In the genomic region with DNA sequence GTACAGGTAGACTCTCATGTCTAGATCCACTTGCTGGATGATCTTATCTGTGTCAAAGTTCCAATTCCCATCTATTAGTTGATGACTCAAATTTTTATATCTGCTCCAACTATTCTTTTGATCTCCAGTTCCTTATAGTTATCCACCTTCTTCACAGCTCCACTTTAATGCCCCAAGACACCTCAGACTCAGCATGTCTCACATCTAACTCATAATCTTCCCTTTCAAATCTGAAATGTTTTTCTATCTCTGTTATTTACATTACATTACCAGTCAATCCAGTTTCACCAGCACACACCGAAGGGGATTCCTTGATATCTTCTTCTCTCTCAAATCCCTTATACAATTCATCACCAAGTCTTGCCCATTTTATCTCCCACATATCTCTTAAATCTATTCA, we compare ENCODE assay signal across 23 cellular contexts. TPM values are rescaled to one million over a fixed set of nuclear protein-coding genes. Genes with fewer than 3 reads are reported as not detected.
A peak's percentile ranks its signal among the peaks of the same experiment; 100 is the strongest.
DNase-seq lines count a peak whose midpoint lies in the region; ATAC-seq and TF ChIP-seq lines count a peak whose summit lies in the region.
"Had no signal": no experiment of that assay in that cellular context is flagged by ENCODE, and none has a peak within 500 bp of the region (broad histone marks: within the 10 kb centered on the region; RNA-seq: fewer than 3 reads in every experiment).

No MANE protein-coding gene starts in this region.

- H3K36me3 ChIP-seq in Caco-2 (ENCODE audit: control insufficient read depth, insufficient read depth, low read length), result no peaks in the 10 kb centered on the region
- H3K36me3 ChIP-seq in endodermal cell (ENCODE audit: control insufficient read depth, insufficient read depth, low read length), result no peaks in the 10 kb centered on the region
- no peaks in the 10 kb centered on the region for H3K36me3 ChIP-seq in neuronal stem cell (replicated peaks in 1 of 2; ENCODE audit: control insufficient read depth in 2 of 2, insufficient read depth in 2 of 2, low read length in 2 of 2)
- H3K36me3 ChIP-seq in stomach, result no peaks in the 10 kb centered on the region
- H3K36me3 ChIP-seq: BE2C had no signal

- WGBS in endodermal cell (ENCODE audit: insufficient coverage in 1 of 2, insufficient read length in 1 of 2), 2 experiments, result 82 to 94% methylated on average over 1 of the region's 1 CpG
- no CpG with 5 or more reads among the region's 1 CpG for WGBS in neuronal stem cell (ENCODE audit: extremely low coverage in 2 of 2, insufficient read length in 2 of 2, insufficient replicate concordance in 1 of 2), 2 donors
- 30 to 65% (median 47%) methylated on average over 1 of the region's 1 CpG for WGBS in stomach, 5 donors

- no TSS peak for BruUV-seq in Caco-2 (replicated peaks; lab: Mats Ljungman, UMichigan)

- peak overlapping the region; percentile 43 for H4K8ac ChIP-seq in neuronal stem cell (ENCODE audit: low read depth, low read length)

- no peak for DNase-seq in Caco-2
- peak; percentile 69 for DNase-seq in LoVo (ENCODE audit: low spot score)
- DNase-seq in endodermal cell, result peak; percentile 2
- DNase-seq in neuronal stem cell (ENCODE audit: low spot score), result no peak
- DNase-seq in stomach, result no peak
- no peak for DNase-seq in WTC11 (ENCODE audit: low spot score)
- DNase-seq in NCI-H526 (lab: John Stamatoyannopoulos, UW), result no peak
- DNase-seq: 8988T; ACHN; BE2C; Kasumi-1; MG63; NCI-H1105 treated with DMSO at 0.1 percent for 48 hours; NCI-H146; NCI-H1930; NCI-H446; NCI-H524 treated with DMSO at 0.1 percent for 48 hours; NK-92 treated with Interleukin-12 subunit alpha and Interleukin-12 subunit beta, amount 100 ng/mL, for 24 hours; Right ventricle myocardium superior; RPMI8226 had no signal

- H3K14ac ChIP-seq in neuronal stem cell (ENCODE audit: low read length), result no peak overlapping the region

- H3K4me1 ChIP-seq in Caco-2 (peaks cover 9% of the 10 kb centered on the region), endodermal cell (ENCODE audit: control insufficient read depth, insufficient read depth, low read length) (no peaks in the 10 kb centered on the region), neuronal stem cell (ENCODE audit: control insufficient read depth in 2 of 2, insufficient read depth in 1 of 2, low read depth in 1 of 2, low read length in 2 of 2) (peaks cover 2 to 4% of the 10 kb centered on the region in 2 donors), stomach (peaks cover 7 to 16% (median 15%) of the 10 kb centered on the region in 4 donors)
- H3K4me1 ChIP-seq: BE2C had no signal

- H3K27ac ChIP-seq in endodermal cell (ENCODE audit: low read depth, low read length), result no peak overlapping the region
- no peak overlapping the region for H3K27ac ChIP-seq in neuronal stem cell (replicated peaks; ENCODE audit: low read length)
- no peak overlapping the region for H3K27ac ChIP-seq in stomach
- H3K27ac ChIP-seq: HL-60, SJSA1 had no signal

- H3K27me3 Mint-ChIP-seq in Caco-2 (ENCODE audit: insufficient read depth, unreplicated experiment), result no peaks in the 10 kb centered on the region
- no peaks in the 10 kb centered on the region for H3K27me3 Mint-ChIP-seq in endodermal cell (ENCODE audit: insufficient read depth)
- peaks cover 2% of the 10 kb centered on the region; the same call in 1 of the 2 replicates for H3K27me3 Mint-ChIP-seq in WTC11 (ENCODE audit: low read depth)

- H3K4me2 ChIP-seq in neuronal stem cell (ENCODE audit: insufficient read depth, low read length, poor library complexity, severe bottlenecking), result no peak overlapping the region

- H3K27me3 ChIP-seq in Caco-2 (replicated peaks; ENCODE audit: control insufficient read depth, insufficient read depth, low read length), result no peaks in the 10 kb centered on the region
- no peaks in the 10 kb centered on the region for H3K27me3 ChIP-seq in endodermal cell (ENCODE audit: control insufficient read depth, insufficient read depth, low read length, poor library complexity, severe bottlenecking)
- peaks cover 0 to 8% (median 0%) of the 10 kb centered on the region in 3 experiments for H3K27me3 ChIP-seq in neuronal stem cell (ENCODE audit: control insufficient read depth in 3 of 3, insufficient read depth in 3 of 3, low read depth in 1 of 3, low read length in 3 of 3)
- H3K27me3 ChIP-seq in stomach, result no peaks in the 10 kb centered on the region
- H3K27me3 ChIP-seq: BE2C, MG63, SJSA1 had no signal

- H3K36me3 Mint-ChIP-seq in Caco-2 (ENCODE audit: insufficient read depth, unreplicated experiment) (peaks cover 14% of the 10 kb centered on the region), endodermal cell (ENCODE audit: low read depth) (no peaks in the 10 kb centered on the region), WTC11 (peaks cover 2% of the 10 kb centered on the region; the same call in 1 of the 2 replicates)

- H2AK5ac ChIP-seq in neuronal stem cell (ENCODE audit: low read depth, low read length), result no peak overlapping the region

- TF ChIP-seq POLR2A in GM18505 (IDR thresholded peaks at IDR 0.05; ENCODE audit: borderline replicate concordance, extremely low read depth, insufficient read depth, insufficient read length) (no peak), stomach (IDR thresholded peaks at IDR 0.05) (no peak)

- intact Hi-C loops in Caco-2 (cut with micrococcal nuclease; ENCODE audit: unreplicated experiment) (no loop called here), stomach (cut with DNase I; ENCODE audit: low total_unique reads) (no loop called here)

- H2BK12ac ChIP-seq in neuronal stem cell (ENCODE audit: low read length), result no peak overlapping the region

- H2AFZ ChIP-seq in neuronal stem cell (ENCODE audit: low read length), result no peak overlapping the region

- no peak overlapping the region for H3K4ac ChIP-seq in neuronal stem cell (ENCODE audit: low read length)

- no peaks in the 10 kb centered on the region for H3K9me3 Mint-ChIP-seq in Caco-2 (ENCODE audit: unreplicated experiment)
- H3K9me3 Mint-ChIP-seq in endodermal cell, result no peaks in the 10 kb centered on the region
- no peaks in the 10 kb centered on the region for H3K9me3 Mint-ChIP-seq in WTC11

- no peak overlapping the region for H3K18ac ChIP-seq in neuronal stem cell (ENCODE audit: low read length)

- H2BK120ac ChIP-seq in neuronal stem cell (ENCODE audit: low read depth, low read length), result no peak overlapping the region

- peaks cover 5% of the 10 kb centered on the region for H3K79me1 ChIP-seq in neuronal stem cell (ENCODE audit: low read depth, low read length)

- H3K9me3 ChIP-seq in Caco-2, result no peaks in the 10 kb centered on the region
- no peaks in the 10 kb centered on the region for H3K9me3 ChIP-seq in endodermal cell (ENCODE audit: control insufficient read depth, low read length)
- no peaks in the 10 kb centered on the region for H3K9me3 ChIP-seq in neuronal stem cell (replicated peaks in 1 of 2; ENCODE audit: control insufficient read depth in 2 of 2, insufficient read depth in 1 of 2, low read depth in 1 of 2, low read length in 2 of 2)
- no peaks in the 10 kb centered on the region for H3K9me3 ChIP-seq in stomach
- H3K9me3 ChIP-seq: BE2C, MG63, SJSA1 had no signal

- no peak overlapping the region for H2BK5ac ChIP-seq in neuronal stem cell (ENCODE audit: low read length)

- CTCF ChIA-PET in Caco-2 (lab: Charles Lee), result interaction anchor here (0.6 kb wide), 1 partner anchor 352 kb away, joined by 3 read pairs; no protein-coding TSS in a partner anchor
- CTCF ChIA-PET in WTC11 (lab: Charles Lee), result no interaction called here

- peak overlapping the region; percentile 8 for H3K4me3 Mint-ChIP-seq in Caco-2 (ENCODE audit: unreplicated experiment)
- no peak overlapping the region for H3K4me3 Mint-ChIP-seq in endodermal cell
- no peak overlapping the region for H3K4me3 Mint-ChIP-seq in WTC11

- no peak for TF ChIP-seq EP300 in stomach (IDR thresholded peaks at IDR 0.05)

- no peak overlapping the region for H3K9ac ChIP-seq in endodermal cell (ENCODE audit: extremely low read depth, low read length, poor library complexity, severe bottlenecking)
- H3K9ac ChIP-seq in neuronal stem cell (ENCODE audit: low read depth, low read length, poor library complexity), result no peak overlapping the region

- peaks cover 15% of the 10 kb centered on the region for H3K4me1 Mint-ChIP-seq in Caco-2 (ENCODE audit: low read depth, unreplicated experiment)
- peaks cover 5% of the 10 kb centered on the region for H3K4me1 Mint-ChIP-seq in endodermal cell
- peaks cover 11% of the 10 kb centered on the region; the same call in 1 of the 2 replicates for H3K4me1 Mint-ChIP-seq in WTC11

- no peak overlapping the region for H4K91ac ChIP-seq in neuronal stem cell (ENCODE audit: low read depth, low read length, poor library complexity)

- TF ChIP-seq CTCF in Caco-2 (IDR thresholded peaks at IDR 0.05; ENCODE audit: insufficient read depth in 1 of 2, low read depth in 1 of 2, low read length in 1 of 2, severe bottlenecking in 1 of 2, unreplicated experiment in 1 of 2), result no peak
- no peak for TF ChIP-seq CTCF in endodermal cell (conservative IDR thresholded peaks at IDR 0.05)
- no peak for TF ChIP-seq CTCF in stomach (IDR thresholded peaks at IDR 0.05)
- TF ChIP-seq CTCF in WTC11 (IDR thresholded peaks at IDR 0.05), result no peak

- H3K27ac Mint-ChIP-seq in Caco-2 (ENCODE audit: unreplicated experiment), result no peak overlapping the region
- H3K27ac Mint-ChIP-seq in endodermal cell, result no peak overlapping the region
- no peak overlapping the region for H3K27ac Mint-ChIP-seq in WTC11

- H2BK15ac ChIP-seq in neuronal stem cell (ENCODE audit: low read length), result no peak overlapping the region

- ATAC-seq in GM18505 (IDR thresholded peaks at IDR 0.05; ENCODE audit: unreplicated experiment) (no peak), WTC11 (no peak)

- no peak overlapping the region for H3K4me3 ChIP-seq in Caco-2 (ENCODE audit: low read depth, low read length)
- H3K4me3 ChIP-seq in endodermal cell (ENCODE audit: low read length), result no peak overlapping the region
- H3K4me3 ChIP-seq in neuronal stem cell (ENCODE audit: low read length in 2 of 2), result no peak overlapping the region
- no peak overlapping the region for H3K4me3 ChIP-seq in stomach
- H3K4me3 ChIP-seq: MG63, SJSA1 had no signal

- no peak overlapping the region for H3K23ac ChIP-seq in neuronal stem cell (ENCODE audit: low read depth, low read length, poor library complexity)

- POLR2A ChIA-PET in Caco-2 (lab: Charles Lee), result no interaction called here
- POLR2A ChIA-PET in WTC11 (lab: Charles Lee), result interaction anchor here (0.7 kb wide), 1 partner anchor 101 kb away, joined by 3 read pairs; no protein-coding TSS in a partner anchor

TF ChIP-seq in WTC11, 78 proteins besides CTCF, POLR2A, EP300 and RAD21 (continues in another document):
- TF ChIP-seq NR3C1 (CRISPR knock-in tag; conservative IDR thresholded peaks at IDR 0.05; ENCODE audit: low read depth) (no peak), CREM (CRISPR knock-in tag; IDR thresholded peaks at IDR 0.05) (no peak)

RNA-seq across cellular contexts. Expression of a gene that starts 3.7 kb away (rescaled TPM):
- total RNA-seq in Caco-2 (2022) (134 and 138 TPM in 2 replicates), endodermal cell (100 to 1,000 TPM; 137 to 152 TPM), stomach (100 to 1,000 TPM in 1 of 5 donors, 10 to 100 TPM in 4; 14.0 to 111 (median 50.5) TPM), WTC11 (2021) (107 to 112 TPM (median 108 TPM) in 3 replicates)
- 121 TPM for polyA plus RNA-seq in endodermal cell (2013, experiment 1 of 2)
- polyA plus RNA-seq in endodermal cell (2013, experiment 2 of 2), result 133 TPM
- 120 TPM for polyA plus RNA-seq in neuronal stem cell (2013, experiment 1 of 2)
- 120 TPM for polyA plus RNA-seq in neuronal stem cell (2013, experiment 2 of 2)
- 10 to 100 TPM; 36.7 to 74.1 (median 36.8) TPM for polyA plus RNA-seq in stomach

Comparison
In these comparisons a context has a peak if more than half of its experiments do, and no peak if none do; other contexts are left out.
1. DNase-seq: peak in LoVo (single experiment) and endodermal cell (single experiment); none in Caco-2 (0 of 2), neuronal stem cell (single experiment), stomach (single experiment), WTC11 (single experiment) and NCI-H526 (0 of 2).